8 cellular contexts compared by ENCODE assay signal in the genomic region with DNA sequence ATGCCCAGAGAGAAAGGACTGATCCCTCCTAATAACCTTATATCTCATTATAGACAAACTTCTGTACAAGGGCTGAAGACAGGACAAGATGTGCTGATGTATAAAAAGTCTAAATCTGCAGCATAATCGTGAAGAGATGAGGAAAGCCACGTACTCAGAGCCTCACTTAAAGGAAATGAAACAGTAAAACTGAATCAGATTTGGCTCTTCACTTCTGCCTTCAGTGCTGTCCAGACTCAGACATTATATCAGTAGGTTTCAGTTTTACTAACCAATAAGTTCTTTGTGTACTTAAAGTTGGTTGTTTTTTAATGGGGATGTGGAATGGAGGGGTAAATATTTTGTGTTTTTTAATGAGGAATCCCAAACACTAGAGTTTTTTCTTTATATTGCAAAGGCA. TPM values are rescaled to one million over a fixed set of nuclear protein-coding genes. Genes with fewer than 3 reads are reported as not detected.
DNase-seq lines count a peak whose midpoint lies in the region; ATAC-seq and TF ChIP-seq lines count a peak whose summit lies in the region.

No MANE protein-coding gene starts in this region.

- no peaks in the 10 kb centered on the region for H3F3A ChIP-seq in SU-DHL-6 (ENCODE audit: insufficient read depth)

- H3K79me2 ChIP-seq in SU-DHL-6 (ENCODE audit: insufficient read depth, low read length) = no peaks in the 10 kb centered on the region

- H3K4me3 Mint-ChIP-seq in CD4-positive, alpha-beta T cell = no peak overlapping the region

- peaks cover 14% of the 10 kb centered on the region for H3K4me1 ChIP-seq in lower lobe of right lung

- H3K36me3 ChIP-seq in SU-DHL-6 (ENCODE audit: low read length) (no peaks in the 10 kb centered on the region), lower lobe of right lung (no peaks in the 10 kb centered on the region)

- intact Hi-C loops in lower lobe of right lung (cut with DNase I) = no loop called here
- intact Hi-C loops in CD4-positive, alpha-beta T cell (cut with DNase I, micrococcal nuclease) = no loop called here

- no peak overlapping the region for H3K9ac ChIP-seq in SU-DHL-6 (ENCODE audit: low read length)

- H3K27me3 Mint-ChIP-seq in CD4-positive, alpha-beta T cell = no peaks in the 10 kb centered on the region

- H3K27ac Mint-ChIP-seq in CD4-positive, alpha-beta T cell = no peak overlapping the region

- DNase-seq in lower lobe of right lung (no peak), NCI-H187 (lab: John Stamatoyannopoulos, UW) (no peak), NCI-H82 treated with DMSO at 0.1 percent for 48 hours (lab: John Stamatoyannopoulos, UW; ENCODE audit: unreplicated experiment) (no peak), NK-92 (lab: John Stamatoyannopoulos, UW; ENCODE audit: unreplicated experiment) (no peak)
- DNase-seq in CD4-positive, alpha-beta T cell = no peak

- TF ChIP-seq CTCF in SU-DHL-6 (IDR thresholded peaks at IDR 0.05; ENCODE audit: insufficient read depth, low read length, poor library complexity, severe bottlenecking) (no peak), lower lobe of right lung (IDR thresholded peaks at IDR 0.05) (no peak)
- no peak for TF ChIP-seq CTCF in CD4-positive, alpha-beta T cell (IDR thresholded peaks at IDR 0.05)

- no peak overlapping the region for H3K27ac ChIP-seq in SU-DHL-6 (ENCODE audit: low read depth, low read length)
- peak overlapping the region; percentile 34 for H3K27ac ChIP-seq in lower lobe of right lung
- no peak overlapping the region for H3K27ac ChIP-seq in CD4-positive, alpha-beta T cell (ENCODE audit: low read depth, low read length)

- no peaks in the 10 kb centered on the region for H3K36me3 Mint-ChIP-seq in CD4-positive, alpha-beta T cell (ENCODE audit: low read depth)

- H3K27me3 ChIP-seq in SU-DHL-6 (ENCODE audit: low read length) (no peaks in the 10 kb centered on the region), lower lobe of right lung (ENCODE audit: low read depth) (no peaks in the 10 kb centered on the region)
- no peaks in the 10 kb centered on the region for H3K27me3 ChIP-seq in CD4-positive, alpha-beta T cell (ENCODE audit: control insufficient read depth, insufficient read depth, low read length)

- CTCF ChIA-PET in CD4-positive, alpha-beta T cell (lab: Charles Lee) = no interaction called here

- POLR2A ChIA-PET in CD4-positive, alpha-beta T cell (lab: Charles Lee) = interaction anchor here (1.2 kb wide), 1 partner anchor 14 kb away, joined by 4 read pairs; no protein-coding TSS in a partner anchor

- no peaks in the 10 kb centered on the region for H3K9me2 ChIP-seq in SU-DHL-6 (replicated peaks; ENCODE audit: insufficient read depth, low read length)

- no peak overlapping the region for H3K4me3 ChIP-seq in SU-DHL-6 (ENCODE audit: insufficient read depth, low read length, poor library complexity, severe bottlenecking)
- no peak overlapping the region for H3K4me3 ChIP-seq in lower lobe of right lung

- H3K9me3 Mint-ChIP-seq in CD4-positive, alpha-beta T cell = peaks cover 2% of the 10 kb centered on the region

- no peaks in the 10 kb centered on the region for H3K9me3 ChIP-seq in SU-DHL-6 (ENCODE audit: insufficient read depth, low read length)
- H3K9me3 ChIP-seq in lower lobe of right lung = no peaks in the 10 kb centered on the region
- H3K9me3 ChIP-seq in CD4-positive, alpha-beta T cell (ENCODE audit: control insufficient read depth, low read length) = no peaks in the 10 kb centered on the region

- H4K20me1 ChIP-seq in SU-DHL-6 (ENCODE audit: low read depth, low read length) = no peaks in the 10 kb centered on the region

- ATAC-seq in GM18909 (IDR thresholded peaks at IDR 0.05; ENCODE audit: poor library complexity, unreplicated experiment) (peak; percentile 97), HG02798 (IDR thresholded peaks at IDR 0.05; ENCODE audit: poor library complexity, unreplicated experiment) (peak; percentile 96), lower lobe of right lung (peak; percentile 73 to 79)
- ATAC-seq in CD4-positive, alpha-beta T cell (ENCODE audit: poor library complexity) = no peak

- H3K4me2 ChIP-seq in SU-DHL-6 (ENCODE audit: low read depth, low read length, poor library complexity, severe bottlenecking) = peak overlapping the region; percentile 37

- peaks cover 20% of the 10 kb centered on the region for H3K4me1 Mint-ChIP-seq in CD4-positive, alpha-beta T cell (ENCODE audit: low read depth)

- H2AFZ ChIP-seq in SU-DHL-6 (ENCODE audit: low read depth, low read length, severe bottlenecking) = no peak overlapping the region

RNA-seq across cellular contexts. Expression of a gene that starts 45.3 kb away (rescaled TPM):
- total RNA-seq in lower lobe of right lung = 16.3 TPM
- total RNA-seq in CD4-positive, alpha-beta T cell = 100 to 1,000 TPM; 428 to 429 TPM

Comparison
In these comparisons a context has a peak if more than half of its experiments do, and no peak if none do; other contexts are left out.
1. RNA of a gene that starts 45.3 kb away (total RNA-seq): 428 to 429 TPM in CD4-positive, alpha-beta T cell; 16.3 TPM in lower lobe of right lung (single experiment); every median in the first group is over 10 times any median in the second.